Comparison of ENCODE assay signal across 8 cellular contexts in the genomic region with DNA sequence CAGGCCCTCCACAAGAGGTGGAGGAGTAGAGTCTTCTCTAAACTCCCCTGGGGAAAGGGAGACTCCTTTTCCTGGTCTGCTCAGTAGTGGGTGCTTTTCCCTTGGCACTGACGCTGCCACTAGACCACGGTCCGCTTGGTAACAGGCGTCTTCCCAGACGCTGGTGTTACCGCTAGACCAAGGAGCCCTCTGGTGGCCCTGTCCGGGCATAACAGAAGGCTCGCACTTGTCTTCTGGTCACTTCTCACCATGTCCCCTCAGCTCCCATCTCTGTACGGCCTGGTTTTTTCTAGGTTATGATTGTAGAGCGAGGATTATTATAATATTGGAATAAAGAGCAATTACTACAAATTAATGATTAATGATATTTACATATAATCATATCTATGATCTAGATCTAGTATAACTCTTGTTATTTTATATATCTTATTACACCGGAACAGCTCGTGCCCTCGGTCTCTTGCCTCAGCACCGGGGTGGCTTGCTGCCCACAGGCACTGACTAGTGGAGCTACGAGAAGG. TPM values are rescaled to one million over a fixed set of nuclear protein-coding genes. Genes with fewer than 3 reads are reported as not detected.
DNase-seq lines count a peak whose midpoint lies in the region; ATAC-seq and TF ChIP-seq lines count a peak whose summit lies in the region.
"Not testable (repeated sequence)": the region's sequence is repeated elsewhere in the genome, so short reads cannot be mapped to it uniquely, and the experiment has no call there.

No MANE protein-coding gene starts in this region.

- H2AFZ ChIP-seq in neural cell (ENCODE audit: low read depth, low read length) = not testable (repeated sequence)

- H4K20me1 ChIP-seq in neural cell (ENCODE audit: insufficient read depth) = not testable (repeated sequence)

- TF ChIP-seq POLR2A in heart left ventricle (IDR thresholded peaks at IDR 0.05); upper lobe of left lung (IDR thresholded peaks at IDR 0.05): not testable (repeated sequence)

- H3K4me1 ChIP-seq in heart left ventricle (peaks cover 0 to 37% (median 28%) of the 10 kb centered on the region in 12 donors), upper lobe of left lung (peaks cover 32 to 38% (median 36%) of the 10 kb centered on the region in 4 donors)

- TF ChIP-seq EP300 in neural cell (conservative IDR thresholded peaks at IDR 0.05; ENCODE audit: poor library complexity, severe bottlenecking); upper lobe of left lung (IDR thresholded peaks at IDR 0.05): not testable (repeated sequence)

- intact Hi-C loops in heart left ventricle (cut with DNase I) = loop anchor here in 5 of 10 donors (2.0 to 10.0 kb wide), 3 partner anchors 104 to 169 kb away; a partner anchor contains a TSS

- not testable (repeated sequence) for H3F3A ChIP-seq in neural cell (ENCODE audit: insufficient read depth, low read length, poor library complexity, severe bottlenecking)

- not testable (repeated sequence) for H3K27ac ChIP-seq in VCaP; heart left ventricle; neural cell (ENCODE audit: low read length); upper lobe of left lung

- H3K4me3 ChIP-seq in cardiac fibroblast (replicated peaks in 1 of 2; ENCODE audit: low read depth in 2 of 2, low read length in 2 of 2); heart left ventricle; neural cell (ENCODE audit: low read length); upper lobe of left lung: not testable (repeated sequence)

- DNase-seq in COLO668 (lab: John Stamatoyannopoulos, UW; ENCODE audit: unreplicated experiment) (peak; percentile 67), H4 (ENCODE audit: low spot score) (peak; percentile 42), NCI-H446 (lab: John Stamatoyannopoulos, UW) (peak; percentile 26 to 40), cardiac fibroblast (ENCODE audit: low read depth in 2 of 2) (peak; percentile 34 to 54), heart left ventricle (peak in 2 of 5 donors; percentile 44 to 50), upper lobe of left lung (peak; percentile 18 to 49)

- H3K9me3 ChIP-seq in heart left ventricle; neural cell (ENCODE audit: low read length); upper lobe of left lung: not testable (repeated sequence)

- H3K4me2 ChIP-seq in neural cell (ENCODE audit: low read length) = not testable (repeated sequence)

- not testable (repeated sequence) for H3K36me3 ChIP-seq in heart left ventricle; neural cell (ENCODE audit: insufficient read depth, low read length); upper lobe of left lung

- not testable (repeated sequence) for ATAC-seq in heart left ventricle; upper lobe of left lung (ENCODE audit: low FRiP score in 2 of 2)

- 24 to 30% (median 27%) methylated on average over 14 to 15 of the region's 15 CpGs for WGBS in heart left ventricle, 4 donors
- 26 to 33% methylated on average over 13 to 15 of the region's 15 CpGs for WGBS in upper lobe of left lung, 2 donors

- TF ChIP-seq RAD21 in neural cell (conservative IDR thresholded peaks at IDR 0.05) = peak; percentile 59

- not testable (repeated sequence) for H3K9ac ChIP-seq in neural cell (ENCODE audit: low read length)

- H3K27me3 ChIP-seq in heart left ventricle; neural cell (ENCODE audit: insufficient read depth, low read depth, low read length); upper lobe of left lung: not testable (repeated sequence)

- TF ChIP-seq CTCF in VCaP (conservative IDR thresholded peaks at IDR 0.05) = peak; percentile 83
- peak; percentile 65 for TF ChIP-seq CTCF in cardiac fibroblast (IDR thresholded peaks at IDR 0.05; ENCODE audit: low read depth, low read length)
- TF ChIP-seq CTCF in heart left ventricle (IDR thresholded peaks at IDR 0.05) = peak; percentile 44 to 73 (median 65)
- TF ChIP-seq CTCF in neural cell (IDR thresholded peaks at IDR 0.05; ENCODE audit: poor library complexity, severe bottlenecking) = peak; percentile 69
- peak; percentile 22 to 82 (median 66) for TF ChIP-seq CTCF in upper lobe of left lung (IDR thresholded peaks at IDR 0.05)

- not testable (repeated sequence) for H3K9me2 ChIP-seq in neural cell (ENCODE audit: insufficient read depth, low read length)

- peaks cover 10% of the 10 kb centered on the region for H3K79me2 ChIP-seq in neural cell (replicated peaks; ENCODE audit: insufficient read depth, low read length)

TF ChIP-seq in neural cell, 6 proteins besides CTCF, POLR2A, EP300 and RAD21:
- TF ChIP-seq SMC3 (conservative IDR thresholded peaks at IDR 0.05; ENCODE audit: poor library complexity) = peak; percentile 78

RNA-seq across cellular contexts. Expression of a gene that starts 3.6 kb away (rescaled TPM):
- 10.9 and 11.7 TPM in 2 replicates for total RNA-seq in H4 (2014; rRNA removed; shearing (Covaris generic))
- total RNA-seq in heart left ventricle (10 to 100 TPM; 32.0 to 58.0 (median 48.8) TPM), upper lobe of left lung (10 to 100 TPM; 16.6 to 48.3 (median 40.2) TPM)
- polyA plus RNA-seq in heart left ventricle (10 to 100 TPM; 24.2 to 48.8 TPM), neural cell (16.8 and 22.4 TPM in 2 replicates)
- polyA minus RNA-seq in neural cell = 23.0 and 24.6 TPM in 2 replicates

RNA-seq across cellular contexts. Expression of a gene that starts 9.9 kb away (rescaled TPM):
- 0.58 and 1.1 TPM in 2 replicates for total RNA-seq in H4 (2014; rRNA removed; shearing (Covaris generic))
- total RNA-seq in heart left ventricle (10 to 100 TPM in 2 of 9 donors, 1 to 10 TPM in 7; 1.9 to 16.2 (median 5.9) TPM), upper lobe of left lung (100 to 1,000 TPM in 1 of 6 donors, 10 to 100 TPM in 5; 23.8 to 128 (median 83.5) TPM)
- polyA plus RNA-seq in heart left ventricle (1 to 10 TPM; 2.0 to 4.3 TPM), neural cell (6.0 and 17.6 TPM in 2 replicates)
- 3.1 and 4.1 TPM in 2 replicates for polyA minus RNA-seq in neural cell

RNA-seq across cellular contexts. Expression of a gene that starts 28.7 kb away (rescaled TPM):
- 23.8 and 29.5 TPM in 2 replicates for total RNA-seq in H4 (2014; rRNA removed; shearing (Covaris generic))
- total RNA-seq in heart left ventricle = 10 to 100 TPM in 6 of 9 donors, 1 to 10 TPM in 3; 8.5 to 21.6 (median 11.3) TPM
- 10 to 100 TPM in 1 of 2 donors, 1 to 10 TPM in 1; 9.3 to 18.0 TPM for polyA plus RNA-seq in heart left ventricle
- polyA plus RNA-seq in neural cell = 32.9 and 50.7 TPM in 2 replicates
- polyA minus RNA-seq in neural cell = 22.1 and 28.7 TPM in 2 replicates
- 10 to 100 TPM; 14.0 to 33.5 (median 19.9) TPM for total RNA-seq in upper lobe of left lung

RNA-seq across cellular contexts. Expression of a gene that starts 31.1 kb away (rescaled TPM):
- total RNA-seq in H4 (2014; rRNA removed; shearing (Covaris generic)) = 1.5 and 2.0 TPM in 2 replicates
- total RNA-seq in heart left ventricle (under 1 TPM in 3 of 9 donors, not detected in 6; 0.15 to 0.53 (median 0.19) TPM), upper lobe of left lung (1 to 10 TPM in 5 of 6 donors, under 1 TPM in 1; 0.77 to 9.8 (median 4.1) TPM)
- polyA plus RNA-seq in heart left ventricle (under 1 TPM; 0.01 to 0.11 TPM), neural cell (not detected in 2 replicates)
- polyA minus RNA-seq in neural cell = not detected in 2 replicates
